18 cellular contexts compared by ENCODE assay signal in the genomic region with DNA sequence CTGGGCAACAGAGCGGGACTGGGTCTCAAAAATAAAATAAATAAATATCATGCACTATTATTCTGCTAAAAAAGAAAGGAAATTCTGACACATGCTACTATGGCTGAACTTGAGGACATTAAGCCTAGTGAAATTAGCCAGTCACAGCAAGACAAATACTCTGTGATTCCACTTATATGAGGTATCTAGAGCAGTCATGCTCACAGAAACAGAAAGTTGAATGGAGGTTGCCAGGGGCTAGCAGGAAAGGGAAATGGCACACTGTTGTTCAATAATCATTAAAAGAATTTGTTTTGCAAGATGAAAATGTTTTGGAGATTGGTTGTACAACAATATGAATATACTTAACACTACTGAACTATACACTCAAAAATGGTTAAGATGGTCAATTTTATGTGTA.
A peak's percentile ranks its signal among the peaks of the same experiment; 100 is the strongest.
DNase-seq lines count a peak whose midpoint lies in the region; ATAC-seq and TF ChIP-seq lines count a peak whose summit lies in the region.
"Had no signal": no experiment of that assay in that cellular context is flagged by ENCODE, and none has a peak within 500 bp of the region (broad histone marks: within the 10 kb centered on the region; RNA-seq: fewer than 3 reads in every experiment).

No MANE protein-coding gene starts in this region.

- peak; percentile 74 for ATAC-seq in GM18909 (IDR thresholded peaks at IDR 0.05; ENCODE audit: poor library complexity, unreplicated experiment)
- ATAC-seq in GM21825 (IDR thresholded peaks at IDR 0.05; ENCODE audit: unreplicated experiment) = peak; percentile 62
- peak; percentile 53 for ATAC-seq in HG03378 (IDR thresholded peaks at IDR 0.05; ENCODE audit: unreplicated experiment)
- ATAC-seq in body of pancreas = no peak
- ATAC-seq: sciatic nerve had no signal

- H3K9me3 Mint-ChIP-seq in nephron progenitor cell = peaks cover 9% of the 10 kb centered on the region
- H3K9me3 Mint-ChIP-seq: activated naive CD4-positive, alpha-beta T cell treated with anti-CD3 and anti-CD28 coated beads, Interleukin-2, amount 10 ng/mL, durations not matched to agents 7 days and 5 days had no signal

- TF ChIP-seq CTCF in nephron progenitor cell (IDR thresholded peaks at IDR 0.05) = no peak
- no peak for TF ChIP-seq CTCF in body of pancreas (IDR thresholded peaks at IDR 0.05)

- 87 to 100% methylated on average over 1 of the region's 1 CpG for WGBS in body of pancreas, 2 donors

- H3K27ac Mint-ChIP-seq in nephron progenitor cell = peak overlapping the region; percentile 68
- H3K27ac Mint-ChIP-seq: activated naive CD4-positive, alpha-beta T cell treated with anti-CD3 and anti-CD28 coated beads, Interleukin-2, amount 10 ng/mL, durations not matched to agents 7 days and 5 days had no signal

- no peaks in the 10 kb centered on the region for H3K27me3 Mint-ChIP-seq in nephron progenitor cell (ENCODE audit: low read depth, poor library complexity)
- H3K27me3 Mint-ChIP-seq: activated naive CD4-positive, alpha-beta T cell treated with anti-CD3 and anti-CD28 coated beads, Interleukin-2, amount 10 ng/mL, durations not matched to agents 7 days and 5 days had no signal

- no peaks in the 10 kb centered on the region for H3K4me1 ChIP-seq in body of pancreas

- peaks cover 61% of the 10 kb centered on the region for H3K36me3 Mint-ChIP-seq in nephron progenitor cell (ENCODE audit: low read depth)
- H3K36me3 Mint-ChIP-seq: activated naive CD4-positive, alpha-beta T cell treated with anti-CD3 and anti-CD28 coated beads, Interleukin-2, amount 10 ng/mL, durations not matched to agents 7 days and 5 days had no signal

- H3K4me1 Mint-ChIP-seq in nephron progenitor cell = no peaks in the 10 kb centered on the region
- H3K4me1 Mint-ChIP-seq: activated naive CD4-positive, alpha-beta T cell treated with anti-CD3 and anti-CD28 coated beads, Interleukin-2, amount 10 ng/mL, durations not matched to agents 7 days and 5 days had no signal

- H3K4me3 ChIP-seq in body of pancreas = no peak overlapping the region

- no peak for TF ChIP-seq POLR2A in body of pancreas (IDR thresholded peaks at IDR 0.05)

- H3K4me3 Mint-ChIP-seq in nephron progenitor cell = no peak overlapping the region
- H3K4me3 Mint-ChIP-seq: activated naive CD4-positive, alpha-beta T cell treated with anti-CD3 and anti-CD28 coated beads, Interleukin-2, amount 10 ng/mL, durations not matched to agents 7 days and 5 days had no signal

- peaks cover 3 to 4% of the 10 kb centered on the region in 2 donors for H3K36me3 ChIP-seq in body of pancreas (replicated peaks in 1 of 2; ENCODE audit: insufficient read depth in 1 of 2, low read depth in 2 of 2)

- H3K27ac ChIP-seq in body of pancreas = no peak overlapping the region
- H3K27ac ChIP-seq: brain microvascular endothelial cell, C4-2B had no signal

- H3K27me3 ChIP-seq in body of pancreas = no peaks in the 10 kb centered on the region
- H3K27me3 ChIP-seq: brain microvascular endothelial cell had no signal

- DNase-seq in nephron progenitor cell (no peak), HuH-7.5 (ENCODE audit: low spot score) (no peak), body of pancreas (no peak)
- DNase-seq in activated CD8-positive, alpha-beta memory T cell treated with anti-CD3 and anti-CD28 coated beads, Interleukin-2, amount 50 U/mL, for 48 hours = no peak
- DNase-seq: activated CD8-positive, alpha-beta memory T cell treated with anti-CD3 and anti-CD28 coated beads for 24 hours; activated naive CD4-positive, alpha-beta T cell treated with anti-CD3 and anti-CD28 coated beads, Interleukin-2, amount 10 ng/mL, durations not matched to agents 7 days and 5 days; brain microvascular endothelial cell; DND-41; effector CD4-positive, alpha-beta T cell; mammary epithelial cell; NCI-H1092 treated with DMSO at 0.1 percent for 48 hours; NCI-H226; stimulated activated naive CD4-positive, alpha-beta T cell treated with Interleukin-2 at 50 U/mL for 16 hours had no signal

- no peaks in the 10 kb centered on the region for H3K9me3 ChIP-seq in body of pancreas

- intact Hi-C loops in body of pancreas (cut with DNase I) = no loop called here
